Comparison of ENCODE assay signal across 1 cellular context in the genomic region with DNA sequence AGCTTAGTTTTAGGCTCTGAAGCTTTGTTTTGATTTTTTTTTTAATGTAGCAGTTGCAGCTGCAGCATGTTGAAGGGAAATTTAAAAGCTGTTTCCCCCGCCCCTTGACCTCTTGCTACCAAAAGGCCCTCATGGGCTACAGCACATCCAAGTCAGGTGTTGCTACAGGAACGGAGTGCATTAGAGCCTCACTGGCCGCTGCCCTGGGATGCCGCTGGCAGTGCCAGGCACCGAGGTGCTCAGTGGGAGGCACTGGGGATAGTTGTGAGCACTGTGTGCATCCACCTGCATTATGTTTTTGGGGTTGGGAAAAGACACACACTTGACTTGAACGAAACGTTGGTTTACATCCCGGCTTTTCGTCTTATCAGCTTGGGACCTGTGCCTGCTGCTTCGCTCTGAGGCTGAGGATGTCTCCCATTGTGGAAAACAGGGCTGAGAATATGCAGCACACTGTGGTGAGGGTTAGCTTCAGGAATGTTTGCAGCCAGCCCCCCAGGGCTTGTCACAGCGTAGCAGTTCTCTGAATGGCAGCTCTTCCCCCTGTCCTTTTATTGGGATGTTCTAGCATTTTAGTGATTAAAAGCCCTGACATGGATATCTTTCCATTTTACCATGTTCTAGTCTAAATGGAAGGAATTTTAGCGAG.
TF ChIP-seq lines count a peak whose summit lies in the region.

No MANE protein-coding gene starts in this region.

TF ChIP-seq in GM23338, 12 proteins besides CTCF, POLR2A, EP300 and RAD21 (continued from another document):
- TF ChIP-seq, protein P1, sequence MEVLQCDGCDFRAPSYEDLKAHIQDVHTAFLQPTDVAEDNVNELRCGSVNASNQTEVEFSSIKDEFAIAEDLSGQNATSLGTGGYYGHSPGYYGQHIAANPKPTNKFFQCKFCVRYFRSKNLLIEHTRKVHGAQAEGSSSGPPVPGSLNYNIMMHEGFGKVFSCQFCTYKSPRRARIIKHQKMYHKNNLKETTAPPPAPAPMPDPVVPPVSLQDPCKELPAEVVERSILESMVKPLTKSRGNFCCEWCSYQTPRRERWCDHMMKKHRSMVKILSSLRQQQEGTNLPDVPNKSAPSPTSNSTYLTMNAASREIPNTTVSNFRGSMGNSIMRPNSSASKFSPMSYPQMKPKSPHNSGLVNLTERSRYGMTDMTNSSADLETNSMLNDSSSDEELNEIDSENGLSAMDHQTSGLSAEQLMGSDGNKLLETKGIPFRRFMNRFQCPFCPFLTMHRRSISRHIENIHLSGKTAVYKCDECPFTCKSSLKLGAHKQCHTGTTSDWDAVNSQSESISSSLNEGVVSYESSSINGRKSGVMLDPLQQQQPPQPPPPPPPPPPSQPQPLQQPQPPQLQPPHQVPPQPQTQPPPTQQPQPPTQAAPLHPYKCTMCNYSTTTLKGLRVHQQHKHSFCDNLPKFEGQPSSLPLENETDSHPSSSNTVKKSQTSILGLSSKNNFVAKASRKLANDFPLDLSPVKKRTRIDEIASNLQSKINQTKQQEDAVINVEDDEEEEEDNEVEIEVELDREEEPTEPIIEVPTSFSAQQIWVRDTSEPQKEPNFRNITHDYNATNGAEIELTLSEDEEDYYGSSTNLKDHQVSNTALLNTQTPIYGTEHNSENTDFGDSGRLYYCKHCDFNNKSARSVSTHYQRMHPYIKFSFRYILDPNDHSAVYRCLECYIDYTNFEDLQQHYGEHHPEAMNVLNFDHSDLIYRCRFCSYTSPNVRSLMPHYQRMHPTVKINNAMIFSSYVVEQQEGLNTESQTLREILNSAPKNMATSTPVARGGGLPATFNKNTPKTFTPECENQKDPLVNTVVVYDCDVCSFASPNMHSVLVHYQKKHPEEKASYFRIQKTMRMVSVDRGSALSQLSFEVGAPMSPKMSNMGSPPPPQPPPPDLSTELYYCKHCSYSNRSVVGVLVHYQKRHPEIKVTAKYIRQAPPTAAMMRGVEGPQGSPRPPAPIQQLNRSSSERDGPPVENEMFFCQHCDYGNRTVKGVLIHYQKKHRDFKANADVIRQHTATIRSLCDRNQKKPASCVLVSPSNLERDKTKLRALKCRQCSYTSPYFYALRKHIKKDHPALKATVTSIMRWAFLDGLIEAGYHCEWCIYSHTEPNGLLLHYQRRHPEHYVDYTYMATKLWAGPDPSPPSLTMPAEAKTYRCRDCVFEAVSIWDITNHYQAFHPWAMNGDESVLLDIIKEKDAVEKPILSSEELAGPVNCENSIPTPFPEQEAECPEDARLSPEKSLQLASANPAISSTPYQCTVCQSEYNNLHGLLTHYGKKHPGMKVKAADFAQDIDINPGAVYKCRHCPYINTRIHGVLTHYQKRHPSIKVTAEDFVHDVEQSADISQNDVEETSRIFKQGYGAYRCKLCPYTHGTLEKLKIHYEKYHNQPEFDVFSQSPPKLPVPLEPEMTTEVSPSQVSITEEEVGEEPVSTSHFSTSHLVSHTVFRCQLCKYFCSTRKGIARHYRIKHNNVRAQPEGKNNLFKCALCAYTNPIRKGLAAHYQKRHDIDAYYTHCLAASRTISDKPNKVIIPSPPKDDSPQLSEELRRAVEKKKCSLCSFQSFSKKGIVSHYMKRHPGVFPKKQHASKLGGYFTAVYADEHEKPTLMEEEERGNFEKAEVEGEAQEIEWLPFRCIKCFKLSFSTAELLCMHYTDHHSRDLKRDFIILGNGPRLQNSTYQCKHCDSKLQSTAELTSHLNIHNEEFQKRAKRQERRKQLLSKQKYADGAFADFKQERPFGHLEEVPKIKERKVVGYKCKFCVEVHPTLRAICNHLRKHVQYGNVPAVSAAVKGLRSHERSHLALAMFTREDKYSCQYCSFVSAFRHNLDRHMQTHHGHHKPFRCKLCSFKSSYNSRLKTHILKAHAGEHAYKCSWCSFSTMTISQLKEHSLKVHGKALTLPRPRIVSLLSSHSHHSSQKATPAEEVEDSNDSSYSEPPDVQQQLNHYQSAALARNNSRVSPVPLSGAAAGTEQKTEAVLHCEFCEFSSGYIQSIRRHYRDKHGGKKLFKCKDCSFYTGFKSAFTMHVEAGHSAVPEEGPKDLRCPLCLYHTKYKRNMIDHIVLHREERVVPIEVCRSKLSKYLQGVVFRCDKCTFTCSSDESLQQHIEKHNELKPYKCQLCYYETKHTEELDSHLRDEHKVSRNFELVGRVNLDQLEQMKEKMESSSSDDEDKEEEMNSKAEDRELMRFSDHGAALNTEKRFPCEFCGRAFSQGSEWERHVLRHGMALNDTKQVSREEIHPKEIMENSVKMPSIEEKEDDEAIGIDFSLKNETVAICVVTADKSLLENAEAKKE (CRISPR knock-in tag; IDR thresholded peaks at IDR 0.05) = no peak
- TF ChIP-seq NANOG (IDR thresholded peaks at IDR 0.05; ENCODE audit: borderline replicate concordance) (no peak), ZNF331 (CRISPR knock-in tag; IDR thresholded peaks at IDR 0.05; ENCODE audit: low read depth) (no peak), ZNF114 (CRISPR knock-in tag; IDR thresholded peaks at IDR 0.05) (no peak), EZH2phosphoT487 (IDR thresholded peaks at IDR 0.05; ENCODE audit: unreplicated experiment) (no peak), STAT1 (IDR thresholded peaks at IDR 0.05; ENCODE audit: unreplicated experiment) (no peak), EZH2 (IDR thresholded peaks at IDR 0.05; ENCODE audit: low read depth, unreplicated experiment) (no peak)
- TF ChIP-seq, protein P2, sequence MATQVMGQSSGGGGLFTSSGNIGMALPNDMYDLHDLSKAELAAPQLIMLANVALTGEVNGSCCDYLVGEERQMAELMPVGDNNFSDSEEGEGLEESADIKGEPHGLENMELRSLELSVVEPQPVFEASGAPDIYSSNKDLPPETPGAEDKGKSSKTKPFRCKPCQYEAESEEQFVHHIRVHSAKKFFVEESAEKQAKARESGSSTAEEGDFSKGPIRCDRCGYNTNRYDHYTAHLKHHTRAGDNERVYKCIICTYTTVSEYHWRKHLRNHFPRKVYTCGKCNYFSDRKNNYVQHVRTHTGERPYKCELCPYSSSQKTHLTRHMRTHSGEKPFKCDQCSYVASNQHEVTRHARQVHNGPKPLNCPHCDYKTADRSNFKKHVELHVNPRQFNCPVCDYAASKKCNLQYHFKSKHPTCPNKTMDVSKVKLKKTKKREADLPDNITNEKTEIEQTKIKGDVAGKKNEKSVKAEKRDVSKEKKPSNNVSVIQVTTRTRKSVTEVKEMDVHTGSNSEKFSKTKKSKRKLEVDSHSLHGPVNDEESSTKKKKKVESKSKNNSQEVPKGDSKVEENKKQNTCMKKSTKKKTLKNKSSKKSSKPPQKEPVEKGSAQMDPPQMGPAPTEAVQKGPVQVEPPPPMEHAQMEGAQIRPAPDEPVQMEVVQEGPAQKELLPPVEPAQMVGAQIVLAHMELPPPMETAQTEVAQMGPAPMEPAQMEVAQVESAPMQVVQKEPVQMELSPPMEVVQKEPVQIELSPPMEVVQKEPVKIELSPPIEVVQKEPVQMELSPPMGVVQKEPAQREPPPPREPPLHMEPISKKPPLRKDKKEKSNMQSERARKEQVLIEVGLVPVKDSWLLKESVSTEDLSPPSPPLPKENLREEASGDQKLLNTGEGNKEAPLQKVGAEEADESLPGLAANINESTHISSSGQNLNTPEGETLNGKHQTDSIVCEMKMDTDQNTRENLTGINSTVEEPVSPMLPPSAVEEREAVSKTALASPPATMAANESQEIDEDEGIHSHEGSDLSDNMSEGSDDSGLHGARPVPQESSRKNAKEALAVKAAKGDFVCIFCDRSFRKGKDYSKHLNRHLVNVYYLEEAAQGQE (IDR thresholded peaks at IDR 0.05; ENCODE audit: unreplicated experiment) = no peak
- TF ChIP-seq, protein P3, sequence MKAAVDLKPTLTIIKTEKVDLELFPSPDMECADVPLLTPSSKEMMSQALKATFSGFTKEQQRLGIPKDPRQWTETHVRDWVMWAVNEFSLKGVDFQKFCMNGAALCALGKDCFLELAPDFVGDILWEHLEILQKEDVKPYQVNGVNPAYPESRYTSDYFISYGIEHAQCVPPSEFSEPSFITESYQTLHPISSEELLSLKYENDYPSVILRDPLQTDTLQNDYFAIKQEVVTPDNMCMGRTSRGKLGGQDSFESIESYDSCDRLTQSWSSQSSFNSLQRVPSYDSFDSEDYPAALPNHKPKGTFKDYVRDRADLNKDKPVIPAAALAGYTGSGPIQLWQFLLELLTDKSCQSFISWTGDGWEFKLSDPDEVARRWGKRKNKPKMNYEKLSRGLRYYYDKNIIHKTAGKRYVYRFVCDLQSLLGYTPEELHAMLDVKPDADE (IDR thresholded peaks at IDR 0.05) = no peak
